8 cellular contexts compared by ENCODE assay signal in the genomic region with DNA sequence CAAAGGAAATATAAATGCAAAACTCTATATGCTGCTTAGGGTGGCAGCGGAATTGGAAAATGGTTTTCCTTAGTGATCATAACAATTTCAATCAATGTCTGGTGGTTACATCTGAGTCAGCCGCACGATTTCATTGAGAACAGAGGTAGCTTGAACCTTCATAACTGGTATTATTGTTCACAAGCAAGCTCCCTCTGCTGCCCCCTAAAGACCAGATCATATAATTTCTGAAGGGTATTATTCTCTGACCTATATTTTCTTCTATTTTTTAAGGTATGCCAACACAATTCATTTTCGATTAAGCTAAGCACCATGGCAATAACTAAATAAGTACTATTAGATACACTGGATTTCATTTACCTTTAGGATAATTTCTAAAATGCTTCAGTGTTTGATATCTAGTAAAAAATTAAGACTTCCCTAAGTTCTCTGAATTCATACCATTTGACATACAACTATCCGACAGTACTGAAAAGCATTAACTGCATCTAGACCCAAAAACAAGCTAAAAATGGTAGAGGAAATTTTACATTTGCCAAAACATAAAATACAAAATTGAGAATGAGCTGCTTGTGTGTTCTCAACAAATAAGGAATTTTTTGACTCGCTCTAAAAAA.
DNase-seq lines count a peak whose midpoint lies in the region; ATAC-seq and TF ChIP-seq lines count a peak whose summit lies in the region.

No MANE protein-coding gene starts in this region.

- H3K36me3 Mint-ChIP-seq in H9 (ENCODE audit: insufficient read depth in 1 of 3, low read depth in 3 of 3) (no peaks in the 10 kb centered on the region), neural progenitor cell (no peaks in the 10 kb centered on the region)

- H3K18ac ChIP-seq in H9 (ENCODE audit: insufficient read length, low read depth, low read length) = no peak overlapping the region

- H3K79me1 ChIP-seq in H9 (ENCODE audit: insufficient read depth, low read depth, low read length, poor library complexity, severe bottlenecking) = no peaks in the 10 kb centered on the region

- H3K23ac ChIP-seq in H9 (ENCODE audit: insufficient read length, low read depth, low read length) = no peak overlapping the region

- no peak overlapping the region for H3K14ac ChIP-seq in H9 (ENCODE audit: insufficient read depth, low read length)

- H3F3A ChIP-seq in neural progenitor cell (ENCODE audit: low read depth) = no peaks in the 10 kb centered on the region

- H3K27me3 ChIP-seq in H9 (ENCODE audit: insufficient read depth, low read length) = no peaks in the 10 kb centered on the region
- no peaks in the 10 kb centered on the region for H3K27me3 ChIP-seq in colonic mucosa
- H3K27me3 ChIP-seq in neural progenitor cell = no peaks in the 10 kb centered on the region

- H3K27ac ChIP-seq in H9 (ENCODE audit: insufficient read length, low read depth, low read length) (no peak overlapping the region), colonic mucosa (no peak overlapping the region), neural progenitor cell (no peak overlapping the region)

- H4K20me1 ChIP-seq in H9 (ENCODE audit: control insufficient read depth, insufficient read depth, insufficient read length) (no peaks in the 10 kb centered on the region), neural progenitor cell (ENCODE audit: low read depth) (no peaks in the 10 kb centered on the region)

- no peak overlapping the region for H4K91ac ChIP-seq in H9 (ENCODE audit: insufficient read length, low read depth, low read length)

- no peak overlapping the region for H3K4ac ChIP-seq in H9 (ENCODE audit: low read depth, low read length)

- H3K36me3 ChIP-seq in colonic mucosa = no peaks in the 10 kb centered on the region
- no peaks in the 10 kb centered on the region for H3K36me3 ChIP-seq in neural progenitor cell

- H2AK5ac ChIP-seq in H9 (ENCODE audit: insufficient read length, low read length) = no peak overlapping the region

- H3K4me1 Mint-ChIP-seq in H9 = no peaks in the 10 kb centered on the region
- no peaks in the 10 kb centered on the region for H3K4me1 Mint-ChIP-seq in neural progenitor cell

- no peak overlapping the region for H2BK120ac ChIP-seq in H9 (ENCODE audit: low read depth, low read length, poor library complexity, severe bottlenecking)

- H2BK5ac ChIP-seq in H9 (ENCODE audit: insufficient read length, low read length) = no peak overlapping the region

- H3K23me2 ChIP-seq in H9 (ENCODE audit: insufficient read length, low read depth, low read length, poor library complexity, severe bottlenecking) = no peaks in the 10 kb centered on the region

- no CpG with 5 or more reads among the region's 6 CpGs for WGBS in H9 (ENCODE audit: extremely low coverage, insufficient read length, low lambda C conversion rate)

- H3K9me3 Mint-ChIP-seq in H9 (no peaks in the 10 kb centered on the region), neural progenitor cell (no peaks in the 10 kb centered on the region)

- H3K4me3 ChIP-seq in colonic mucosa (no peak overlapping the region), neural progenitor cell (no peak overlapping the region)

- no peak overlapping the region for H2BK12ac ChIP-seq in H9 (ENCODE audit: insufficient read length, low read depth, low read length)

- H3K9ac ChIP-seq in H9 (ENCODE audit: extremely low read depth, insufficient read length, low read length) (no peak overlapping the region), colonic mucosa (ENCODE audit: low read depth in 2 of 2, low read length in 2 of 2) (no peak overlapping the region), neural progenitor cell (no peak overlapping the region)

- no peak overlapping the region for H4K8ac ChIP-seq in H9 (replicated peaks; ENCODE audit: insufficient read length, low read depth, low read length)

- peak; percentile 13 for DNase-seq in Daoy (ENCODE audit: low read depth)
- no peak for DNase-seq in H9
- peak; percentile 72 for DNase-seq in NCI-H774 (lab: John Stamatoyannopoulos, UW)
- peak; percentile 38 for DNase-seq in colonic mucosa
- DNase-seq in neural progenitor cell (ENCODE audit: low spot score) = peak; percentile 57
- no peak for DNase-seq in activated effector memory CD4-positive, alpha-beta T cell treated with anti-CD3 and anti-CD28 coated beads, Interleukin-2, amount 50 U/mL, for 16 hours
- DNase-seq in stimulated activated naive CD4-positive, alpha-beta T cell treated with Interleukin-2 at 50 U/mL for 16 hours (lab: John Stamatoyannopoulos, UW) = no peak

- H3K79me2 ChIP-seq in H9 (ENCODE audit: insufficient read depth, low read length) (no peaks in the 10 kb centered on the region), neural progenitor cell (ENCODE audit: low read depth) (no peaks in the 10 kb centered on the region)

- no peak overlapping the region for H2BK20ac ChIP-seq in H9 (ENCODE audit: low read depth, low read length, poor library complexity, severe bottlenecking)

- H3K56ac ChIP-seq in H9 (ENCODE audit: insufficient read length, low read depth, low read length) = no peak overlapping the region

- H3K27me3 Mint-ChIP-seq in H9 (ENCODE audit: low read depth) (peaks cover 3% of the 10 kb centered on the region; the same call in 1 of the 2 replicates), neural progenitor cell (ENCODE audit: insufficient read depth, low read depth) (peaks cover 11% of the 10 kb centered on the region)

- H4K5ac ChIP-seq in H9 (ENCODE audit: insufficient read length, low read depth, low read length) = no peak overlapping the region

- H3K9me3 ChIP-seq in H9 (ENCODE audit: control insufficient read depth, low read depth, low read length) = no peaks in the 10 kb centered on the region
- no peaks in the 10 kb centered on the region for H3K9me3 ChIP-seq in colonic mucosa
- no peaks in the 10 kb centered on the region for H3K9me3 ChIP-seq in neural progenitor cell (ENCODE audit: low read depth)

- H3K4me1 ChIP-seq in H9 (ENCODE audit: insufficient read depth, low read length) (no peaks in the 10 kb centered on the region), colonic mucosa (no peaks in the 10 kb centered on the region), neural progenitor cell (no peaks in the 10 kb centered on the region)

- no peak overlapping the region for H2BK15ac ChIP-seq in H9 (ENCODE audit: low read depth, low read length)

- H2AFZ ChIP-seq in H9 (ENCODE audit: low read length) (no peak overlapping the region), neural progenitor cell (replicated peaks) (peak overlapping the region; percentile 60)

- TF ChIP-seq CTCF in H9 (conservative IDR thresholded peaks at IDR 0.05) (peak; percentile 73), colonic mucosa (IDR thresholded peaks at IDR 0.05) (peak; percentile 65), neural progenitor cell (IDR thresholded peaks at IDR 0.05) (peak; percentile 72)

- intact Hi-C loops in colonic mucosa (cut with DNase I) = loop anchor here (5.0 kb wide), 1 partner anchor 349 kb away; no protein-coding TSS in a partner anchor

- H3K27ac Mint-ChIP-seq in H9 (no peak overlapping the region), neural progenitor cell (no peak overlapping the region)

- ATAC-seq in GM21619 (IDR thresholded peaks at IDR 0.05; ENCODE audit: unreplicated experiment) = no peak

- H3K4me3 Mint-ChIP-seq in H9 = no peak overlapping the region
- H3K4me3 Mint-ChIP-seq in neural progenitor cell = no peak overlapping the region

- H3K4me2 ChIP-seq in H9 (ENCODE audit: insufficient read depth, insufficient read length, low read length) (no peak overlapping the region), neural progenitor cell (no peak overlapping the region)

- H3T11ph ChIP-seq in H9 (ENCODE audit: low read length) = no peak overlapping the region

Comparison
In these comparisons a context has a peak if more than half of its experiments do, and no peak if none do; other contexts are left out.
1. DNase-seq: peak in Daoy (single experiment), NCI-H774 (single experiment), colonic mucosa (single experiment) and neural progenitor cell (single experiment); none in H9 (single experiment), activated effector memory CD4-positive, alpha-beta T cell treated with anti-CD3 and anti-CD28 coated beads, Interleukin-2, amount 50 U/mL, for 16 hours (single experiment) and stimulated activated naive CD4-positive, alpha-beta T cell treated with Interleukin-2 at 50 U/mL for 16 hours (single experiment).
2. Peak in every context shown above with its lines, with median percentiles within 50 percentile points of each other: CTCF ChIP-seq.